In the genomic region with DNA sequence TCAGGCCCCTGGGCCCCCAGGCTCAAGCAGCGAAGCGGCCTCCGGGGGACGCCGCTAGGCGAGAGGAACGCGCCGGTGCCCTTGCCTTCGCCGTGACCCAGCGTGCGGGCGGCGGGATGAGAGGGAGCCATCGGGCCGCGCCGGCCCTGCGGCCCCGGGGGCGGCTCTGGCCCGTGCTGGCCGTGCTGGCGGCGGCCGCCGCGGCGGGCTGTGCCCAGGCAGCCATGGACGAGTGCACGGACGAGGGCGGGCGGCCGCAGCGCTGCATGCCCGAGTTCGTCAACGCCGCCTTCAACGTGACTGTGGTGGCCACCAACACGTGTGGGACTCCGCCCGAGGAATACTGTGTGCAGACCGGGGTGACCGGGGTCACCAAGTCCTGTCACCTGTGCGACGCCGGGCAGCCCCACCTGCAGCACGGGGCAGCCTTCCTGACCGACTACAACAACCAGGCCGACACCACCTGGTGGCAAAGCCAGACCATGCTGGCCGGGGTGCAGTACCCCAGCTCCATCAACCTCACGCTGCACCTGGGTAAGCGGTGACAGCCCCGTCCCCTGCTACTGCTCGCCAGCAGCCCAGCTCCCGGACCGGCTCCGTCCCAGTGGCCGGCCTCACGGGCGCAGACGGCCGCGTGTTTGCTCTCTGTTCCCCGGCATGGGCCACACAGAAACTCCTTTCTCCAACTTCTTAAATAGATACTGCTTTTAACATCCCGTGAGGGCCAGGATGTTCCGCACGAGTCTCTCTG, we compare ENCODE assay signal across 7 cellular contexts. TPM values are rescaled to one million over a fixed set of nuclear protein-coding genes. Genes with fewer than 3 reads are reported as not detected.
A peak's percentile ranks its signal among the peaks of the same experiment; 100 is the strongest.
DNase-seq lines count a peak whose midpoint lies in the region; FAIRE-seq and TF ChIP-seq lines count a peak whose summit lies in the region.

No MANE protein-coding gene starts in this region.

- peak overlapping the region; percentile 78 to 94 (median 93) for H3K4me3 ChIP-seq in keratinocyte (ENCODE audit: control insufficient read depth in 2 of 3, extremely low read depth in 1 of 3, insufficient read depth in 2 of 3, low read depth in 1 of 3, low read length in 3 of 3)

- peak overlapping the region; percentile 99 for H3K4me2 ChIP-seq in keratinocyte (ENCODE audit: control insufficient read depth, extremely low read depth, insufficient read depth, low read depth, low read length)

- H3K9ac ChIP-seq in keratinocyte (ENCODE audit: control insufficient read depth, extremely low read depth, insufficient read depth, low read length) = peak overlapping the region; percentile 91

- H3K9me3 ChIP-seq in keratinocyte (ENCODE audit: control insufficient read depth, low read depth, low read length) = no peaks in the 10 kb centered on the region

- TF ChIP-seq CTCF in GM12873 (IDR thresholded peaks at IDR 0.05; ENCODE audit: insufficient read depth, low read depth, low read length, missing control alignments) (peak; percentile 78), keratinocyte (optimal IDR thresholded peaks at IDR 0.05 in 1 of 3, IDR thresholded peaks at IDR 0.05 in 1 of 3, conservative IDR thresholded peaks at IDR 0.05 in 1 of 3; ENCODE audit: extremely low read depth in 1 of 3, insufficient read depth in 2 of 3, low read length in 3 of 3) (peak; percentile 63 to 86 (median 84))

- dilution Hi-C loops in keratinocyte (cut with MboI; ENCODE audit: extremely low pct_ligation_motif_present, low sequenced_read_pairs) = no loop called here

- peak overlapping the region; percentile 78 for H2AFZ ChIP-seq in keratinocyte (ENCODE audit: control insufficient read depth, low read length)

- no peaks in the 10 kb centered on the region for H3K9me1 ChIP-seq in keratinocyte (ENCODE audit: control insufficient read depth, extremely low read depth, insufficient read depth, low read length)

- in situ Hi-C loops in T47D (cut with HindIII; ENCODE audit: low pct_unique_long_range_greater_than_20kb, low sequenced_read_pairs) = no loop called here

- DNase-seq in GOT3 (lab: John Stamatoyannopoulos, UW) (peak; percentile 88), KG1 (lab: John Stamatoyannopoulos, UW) (peak; percentile 47), SHP77 treated with DMSO at 0.1 percent for 48 hours (lab: John Stamatoyannopoulos, UW) (peak; percentile 31), T47D (ENCODE audit: low read depth in 1 of 2, low spot score in 1 of 2) (peak; percentile 84 to 86), keratinocyte (ENCODE audit: low read depth, low spot score) (no peak)
- DNase-seq in stimulated activated CD4-positive, alpha-beta T cell treated with anti-CD3 and anti-CD28 coated beads, Interleukin-12 subunit alpha, Interleukin-12 subunit beta, amount 100 ng/mL, for 48 hours (ENCODE audit: low read depth in 2 of 3, low spot score in 1 of 3) = peak in 2 of 3 donors; percentile 14 to 33

- peaks cover 0 to under 1% of the 10 kb centered on the region in 2 experiments for H3K36me3 ChIP-seq in keratinocyte (ENCODE audit: control insufficient read depth in 2 of 2, extremely low read depth in 1 of 2, insufficient read depth in 2 of 2, low read length in 2 of 2)

- H4K20me1 ChIP-seq in keratinocyte (ENCODE audit: control insufficient read depth, extremely low read depth, insufficient read depth, low read length) = no peaks in the 10 kb centered on the region

- H3K27me3 ChIP-seq in keratinocyte (ENCODE audit: control insufficient read depth, extremely low read depth, insufficient read depth, low read length) = no peaks in the 10 kb centered on the region

- peaks cover 45% of the 10 kb centered on the region for H3K4me1 ChIP-seq in keratinocyte (ENCODE audit: control insufficient read depth, extremely low read depth, insufficient read depth, low read length)

- peak overlapping the region; percentile 95 for H3K27ac ChIP-seq in keratinocyte (ENCODE audit: control insufficient read depth, insufficient read depth, low read length)

- H3K79me2 ChIP-seq in keratinocyte (ENCODE audit: control insufficient read depth, insufficient read depth, low read length) = peaks cover 42% of the 10 kb centered on the region

- FAIRE-seq in keratinocyte (lab: Jason Lieb, UNC) = peak; percentile 67

RNA-seq across cellular contexts. Expression of a gene that starts 0.6 kb away (rescaled TPM):
- polyA plus RNA-seq in keratinocyte = 40.9 to 76.4 TPM (median 66.6 TPM) in 3 replicates
- polyA plus RNA-seq in keratinocyte (2011; ENCODE audit: low read depth) = 211 TPM
- polyA plus RNA-seq in keratinocyte (2011; cell fraction: cytosol; rRNA removed) = 25.4 and 28.6 TPM in 2 replicates
- 140 and 179 TPM in 2 replicates for polyA plus RNA-seq in keratinocyte (2011; cell fraction: nucleus; rRNA removed)
- polyA plus RNA-seq in keratinocyte (2012; ENCODE audit: low replicate concordance) = 22.0 and 71.3 TPM in 2 replicates
- 69.5 to 154 TPM (median 153 TPM) in 3 replicates for polyA minus RNA-seq in keratinocyte
- 52.0 TPM for polyA minus RNA-seq in keratinocyte (2011; cell fraction: cytosol; rRNA and poly(A)+ RNA removed)
- polyA minus RNA-seq in keratinocyte (2011; cell fraction: nucleus; rRNA and poly(A)+ RNA removed) = 139 and 261 TPM in 2 replicates
